ENCODE assay signal across 15 cellular contexts in the genomic region with DNA sequence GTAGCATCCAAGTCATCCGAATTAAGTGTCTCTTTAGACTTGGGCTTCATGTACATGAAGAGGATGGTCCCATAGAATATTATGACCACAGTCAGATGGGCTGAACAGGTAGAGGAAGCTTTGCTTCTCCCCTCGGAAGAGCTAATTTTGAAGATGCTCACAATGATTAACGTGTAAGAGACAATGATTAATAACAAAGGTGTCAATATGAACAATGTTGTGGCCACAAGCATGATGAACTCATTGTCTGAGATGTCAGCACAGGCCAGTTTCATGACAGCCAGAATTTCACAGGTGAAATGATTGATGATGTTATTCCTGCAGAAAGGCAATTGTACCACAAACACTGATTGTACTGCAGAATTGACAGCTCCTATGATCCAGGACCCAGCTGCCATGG.
"Had no signal": no experiment of that assay in that cellular context is flagged by ENCODE, and none has a peak within 500 bp of the region (broad histone marks: within the 10 kb centered on the region; RNA-seq: fewer than 3 reads in every experiment).

No MANE protein-coding gene starts in this region.

- DNase-seq: activated CD4-positive, alpha-beta T cell treated with anti-CD3 and anti-CD28 coated beads, Interleukin-2, amount 10 ng/mL, durations not matched to agents 7 days and 5 days; activated CD8-positive, alpha-beta memory T cell treated with anti-CD3 and anti-CD28 coated beads, Interleukin-2, amount 50 U/mL, for 4 hours; activated naive CD4-positive, alpha-beta T cell treated with anti-CD3 and anti-CD28 coated beads for 36 hours; activated T-cell treated with anti-CD3 and anti-CD28 coated beads, Interleukin-2, amount 50 U/mL, for 4 hours; body of pancreas; caudate nucleus; effector memory CD8-positive, alpha-beta T cell; mesendoderm; naive thymus-derived CD4-positive, alpha-beta T cell; stimulated activated CD4-positive, alpha-beta T cell treated with anti-CD3 and anti-CD28 coated beads, Interleukin-12 subunit alpha, Interleukin-12 subunit beta, amount 100 ng/mL, for 4 hours; stimulated activated CD4-positive, alpha-beta T cell treated with anti-CD3 and anti-CD28 coated beads, Interleukin-1b, Interleukin-23, amount 100 ng/mL, for 48 hours; stimulated activated CD8-positive, alpha-beta memory T cell treated with anti-CD3 and anti-CD28 coated beads, Interleukin-4, amount 100 ng/mL, for 48 hours; stimulated activated naive CD4-positive, alpha-beta T cell; thyroid gland had no signal

- ATAC-seq: activated T-cell treated with anti-CD3 and anti-CD28 coated beads, Interleukin-2, amount 50 U/mL, for 4 hours; body of pancreas; effector memory CD8-positive, alpha-beta T cell; naive thymus-derived CD4-positive, alpha-beta T cell had no signal

- H3K4me3 ChIP-seq: body of pancreas, neural progenitor cell, thyroid gland had no signal
